1 cellular context compared by ENCODE assay signal in genomic region chr9:101028346-101029299, GRCh38.
TF ChIP-seq lines count a peak whose summit lies in the region.

TSS of gene PLPPR1 (plus strand) at chr9:101028727.

TF ChIP-seq in HEK293, 187 proteins besides CTCF, POLR2A, EP300 and RAD21 (continued from another document):
- TF ChIP-seq ZNF146 (tag by site-specific recombination; IDR thresholded peaks at IDR 0.05) (0 out of 2 replicates have a peak, but pooled peaks have one; percentile 13), ZNF239 (tag by site-specific recombination; IDR thresholded peaks at IDR 0.05) (no peak), ZNF335 (tag by site-specific recombination; conservative IDR thresholded peaks at IDR 0.05) (peak; percentile 67), KLF16 (tag by site-specific recombination; IDR thresholded peaks at IDR 0.05) (peak; percentile 11; the same call in 1 of the 2 replicates), HOXD13 (CRISPR knock-in tag; IDR thresholded peaks at IDR 0.05; ENCODE audit: borderline replicate concordance) (peak; percentile 17; the same call in 1 of the 2 replicates), ZBTB20 (tag by site-specific recombination; IDR thresholded peaks at IDR 0.05) (peak; percentile 34; the same call in 1 of the 2 replicates), ZNF501 (tag by site-specific recombination; IDR thresholded peaks at IDR 0.05) (0 out of 2 replicates have a peak, but pooled peaks have one; percentile 26), ZSCAN4 (tag by site-specific recombination; IDR thresholded peaks at IDR 0.05) (peak; percentile 97), EGR2 (tag by site-specific recombination; IDR thresholded peaks at IDR 0.05; ENCODE audit: low read depth) (peak; percentile 53; the same call in 1 of the 2 replicates), ZFHX2 (tag by site-specific recombination; conservative IDR thresholded peaks at IDR 0.05) (peak; percentile 87), ZNF654 (tag by site-specific recombination; IDR thresholded peaks at IDR 0.05; ENCODE audit: low read depth) (no peak), ZIC2 (tag by site-specific recombination; IDR thresholded peaks at IDR 0.05) (peak; percentile 44; the same call in 1 of the 2 replicates)
- TF ChIP-seq, protein P1, sequence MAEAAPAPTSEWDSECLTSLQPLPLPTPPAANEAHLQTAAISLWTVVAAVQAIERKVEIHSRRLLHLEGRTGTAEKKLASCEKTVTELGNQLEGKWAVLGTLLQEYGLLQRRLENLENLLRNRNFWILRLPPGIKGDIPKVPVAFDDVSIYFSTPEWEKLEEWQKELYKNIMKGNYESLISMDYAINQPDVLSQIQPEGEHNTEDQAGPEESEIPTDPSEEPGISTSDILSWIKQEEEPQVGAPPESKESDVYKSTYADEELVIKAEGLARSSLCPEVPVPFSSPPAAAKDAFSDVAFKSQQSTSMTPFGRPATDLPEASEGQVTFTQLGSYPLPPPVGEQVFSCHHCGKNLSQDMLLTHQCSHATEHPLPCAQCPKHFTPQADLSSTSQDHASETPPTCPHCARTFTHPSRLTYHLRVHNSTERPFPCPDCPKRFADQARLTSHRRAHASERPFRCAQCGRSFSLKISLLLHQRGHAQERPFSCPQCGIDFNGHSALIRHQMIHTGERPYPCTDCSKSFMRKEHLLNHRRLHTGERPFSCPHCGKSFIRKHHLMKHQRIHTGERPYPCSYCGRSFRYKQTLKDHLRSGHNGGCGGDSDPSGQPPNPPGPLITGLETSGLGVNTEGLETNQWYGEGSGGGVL (tag by site-specific recombination; IDR thresholded peaks at IDR 0.05) = peak; percentile 32; the same call in 1 of the 2 replicates
